Comparison of ENCODE assay signal across 14 cellular contexts in genomic region chr1:190479537-190479936, GRCh38. TPM values are rescaled to one million over a fixed set of nuclear protein-coding genes. Genes with fewer than 3 reads are reported as not detected.
A peak's percentile ranks its signal among the peaks of the same experiment; 100 is the strongest.
DNase-seq lines count a peak whose midpoint lies in the region; ATAC-seq, FAIRE-seq and TF ChIP-seq lines count a peak whose summit lies in the region.
"Had no signal": no experiment of that assay in that cellular context is flagged by ENCODE, and none has a peak within 500 bp of the region (broad histone marks: within the 10 kb centered on the region; RNA-seq: fewer than 3 reads in every experiment).

No MANE protein-coding gene starts in this region.

- H3K23me2 ChIP-seq in H1 (ENCODE audit: low read depth, low read length): peaks cover 12% of the 10 kb centered on the region; the same call in 1 of the 2 replicates

- TF ChIP-seq CTCF in H1 (IDR thresholded peaks at IDR 0.05; ENCODE audit: control extremely low read depth in 1 of 3, insufficient read depth in 1 of 3, low read depth in 1 of 3, low read length in 3 of 3): peak in 1 of 3 experiments; percentile 14; a peak in 1 of 4 replicates
- no peak for TF ChIP-seq CTCF in progenitor cell of endocrine pancreas (IDR thresholded peaks at IDR 0.05; ENCODE audit: unreplicated experiment)
- no peak for TF ChIP-seq CTCF in gastroesophageal sphincter (IDR thresholded peaks at IDR 0.05)

- H4K91ac ChIP-seq in H1 (replicated peaks; ENCODE audit: insufficient read length, low read length): no peak overlapping the region

- peaks cover 25% of the 10 kb centered on the region for H3K4me1 Mint-ChIP-seq in progenitor cell of endocrine pancreas (ENCODE audit: low read depth)

- no peaks in the 10 kb centered on the region for H3K9me3 ChIP-seq in H1 (ENCODE audit: insufficient read depth in 2 of 2, low read depth in 1 of 2, low read length in 1 of 2)
- H3K9me3 ChIP-seq in gastroesophageal sphincter: no peaks in the 10 kb centered on the region
- H3K9me3 ChIP-seq: prostate gland, suprapubic skin had no signal

- H3K4me3 ChIP-seq in H1 (ENCODE audit: extremely low read depth in 1 of 4, insufficient read depth in 2 of 4, low read depth in 3 of 4, low read length in 4 of 4) (peak overlapping the region in 3 of 4 experiments; percentile 85 to 98 (median 89); a peak in 5 of 8 replicates), gastroesophageal sphincter (no peak overlapping the region)

- no peak overlapping the region for H3K14ac ChIP-seq in H1 (ENCODE audit: insufficient read length)

- no peak overlapping the region for H2AK5ac ChIP-seq in H1 (ENCODE audit: low read depth, low read length)

- TF ChIP-seq RAD21 in H1 (IDR thresholded peaks at IDR 0.05 in 1 of 2, conservative IDR thresholded peaks at IDR 0.05 in 1 of 2; ENCODE audit: low read depth in 2 of 2, low read length in 2 of 2): peak; percentile 30 to 44

- DNase-seq in NCI-H2081 (lab: John Stamatoyannopoulos, UW): peak; percentile 42 to 63
- no peak for DNase-seq in NCI-H2081 treated with DMSO at 0.1 percent for 48 hours (lab: John Stamatoyannopoulos, UW)
- peak; percentile 85 for DNase-seq in NCI-H69 (lab: John Stamatoyannopoulos, UW)
- no peak for DNase-seq in H1 (ENCODE audit: low read depth in 1 of 2, low spot score in 2 of 2)
- no peak for DNase-seq in progenitor cell of endocrine pancreas (ENCODE audit: low spot score, unreplicated experiment)
- DNase-seq: NCI-H187, Right ventricle myocardium superior had no signal

- no peak overlapping the region for H2BK12ac ChIP-seq in H1 (ENCODE audit: low read depth, low read length)

- H4K20me1 ChIP-seq in H1 (replicated peaks in 1 of 2; ENCODE audit: control insufficient read depth in 1 of 2, insufficient read depth in 2 of 2, low read length in 2 of 2): no peaks in the 10 kb centered on the region

- H3K27me3 ChIP-seq in H1 (replicated peaks in 1 of 4; ENCODE audit: control insufficient read depth in 3 of 4, extremely low read depth in 1 of 4, insufficient read depth in 3 of 4, low read length in 3 of 4): peaks cover 10 to 33% (median 20%) of the 10 kb centered on the region in 4 experiments
- H3K27me3 ChIP-seq in gastroesophageal sphincter: peaks cover 22% of the 10 kb centered on the region

- H3K4me3 Mint-ChIP-seq in progenitor cell of endocrine pancreas (ENCODE audit: low read depth): peak overlapping the region; percentile 76
- H3K4me3 Mint-ChIP-seq: activated T-helper 1 cell treated with anti-CD3 and anti-CD28 coated beads, Interleukin-12 subunit alpha, Interleukin-12 subunit beta, Interleukin-2, Interleukin-4 antibody, amounts not matched to agents 30 ng/mL and 10 ng/mL and 1 ng/mL, durations not matched to agents 14 hours and 24 hours and 36 hours had no signal

- peak overlapping the region; percentile 81 to 100; a peak in 3 of 4 replicates for H3K4me2 ChIP-seq in H1 (ENCODE audit: insufficient read depth in 1 of 2, low read depth in 2 of 2, low read length in 2 of 2)

- H3K79me1 ChIP-seq in H1 (ENCODE audit: low read depth, low read length): no peaks in the 10 kb centered on the region

- no peak overlapping the region for H2BK20ac ChIP-seq in H1 (ENCODE audit: low read length)

- no peak overlapping the region for H2BK5ac ChIP-seq in H1 (ENCODE audit: low read depth, low read length)

- TF ChIP-seq EP300 in H1 (IDR thresholded peaks at IDR 0.05; ENCODE audit: borderline replicate concordance in 1 of 2, low read depth in 2 of 2, low read length in 2 of 2): no peak
- TF ChIP-seq EP300 in gastroesophageal sphincter (IDR thresholded peaks at IDR 0.05): no peak

- H3K27ac ChIP-seq in H1 (ENCODE audit: low read depth, low read length) (no peak overlapping the region), gastroesophageal sphincter (no peak overlapping the region)
- H3K27ac ChIP-seq: suprapubic skin had no signal

- H2BK120ac ChIP-seq in H1 (replicated peaks; ENCODE audit: low read depth, low read length): no peak overlapping the region

- H3K4ac ChIP-seq in H1 (replicated peaks; ENCODE audit: insufficient read length, low read depth, low read length): no peak overlapping the region

- no peaks in the 10 kb centered on the region for H3K36me3 Mint-ChIP-seq in progenitor cell of endocrine pancreas (ENCODE audit: insufficient read depth)

- H3K27me3 Mint-ChIP-seq in progenitor cell of endocrine pancreas: peaks cover 55% of the 10 kb centered on the region

- POLR2A ChIA-PET in H1 (lab: Charles Lee; ENCODE audit: partially characterized antibody): interaction anchor here (0.5 kb wide), 1 partner anchor 1074 kb away, joined by 3 read pairs; no protein-coding TSS in a partner anchor

- no peaks in the 10 kb centered on the region for H3K9me3 Mint-ChIP-seq in progenitor cell of endocrine pancreas (ENCODE audit: low read depth)
- H3K9me3 Mint-ChIP-seq: activated T-helper 1 cell treated with anti-CD3 and anti-CD28 coated beads, Interleukin-12 subunit alpha, Interleukin-12 subunit beta, Interleukin-2, Interleukin-4 antibody, amounts not matched to agents 30 ng/mL and 10 ng/mL and 1 ng/mL, durations not matched to agents 14 hours and 24 hours and 36 hours had no signal

- no peak overlapping the region for H3K18ac ChIP-seq in H1 (ENCODE audit: extremely low read depth, low read length)

- H3K9ac ChIP-seq in H1 (replicated peaks in 1 of 4; ENCODE audit: extremely low read depth in 1 of 4, low read depth in 3 of 4, low read length in 3 of 4): peak overlapping the region in 1 of 4 experiments; percentile 34; a peak in 1 of 7 replicates

- H3K23ac ChIP-seq in H1 (ENCODE audit: insufficient read length): no peak overlapping the region

- no peak overlapping the region for H2AFZ ChIP-seq in H1 (ENCODE audit: low read length)

- TF ChIP-seq POLR2A in H1 (IDR thresholded peaks at IDR 0.05; ENCODE audit: control extremely low read depth in 1 of 2, low read depth in 2 of 2, low read length in 2 of 2): no peak
- no peak for TF ChIP-seq POLR2A in gastroesophageal sphincter (IDR thresholded peaks at IDR 0.05)

- H3K79me2 ChIP-seq in H1 (ENCODE audit: control insufficient read depth in 1 of 2, insufficient read depth in 2 of 2, low read length in 2 of 2): no peaks in the 10 kb centered on the region

- H3K27ac Mint-ChIP-seq in progenitor cell of endocrine pancreas: no peak overlapping the region
- H3K27ac Mint-ChIP-seq: activated T-helper 1 cell treated with anti-CD3 and anti-CD28 coated beads, Interleukin-12 subunit alpha, Interleukin-12 subunit beta, Interleukin-2, Interleukin-4 antibody, amounts not matched to agents 30 ng/mL and 10 ng/mL and 1 ng/mL, durations not matched to agents 14 hours and 24 hours and 36 hours had no signal

- no peak overlapping the region for H4K8ac ChIP-seq in H1 (ENCODE audit: extremely low read depth, insufficient read depth, low read length)

- H3K56ac ChIP-seq in H1 (replicated peaks; ENCODE audit: insufficient read length, low read depth, low read length): no peak overlapping the region

- FAIRE-seq in H1 (lab: Jason Lieb, UNC): peak; percentile 65
- FAIRE-seq: bronchial epithelial cell had no signal

- 33% methylated on average over 4 of the region's 4 CpGs; no CpG with 5 or more reads in 1 of the 2 experiments for WGBS in H1 (ENCODE audit: extremely low coverage in 1 of 2, insufficient coverage in 1 of 2, insufficient read length in 1 of 2, insufficient replicate concordance in 2 of 2, low coverage in 1 of 2, low lambda C conversion rate in 2 of 2, missing lambda C conversion rate in 1 of 2), 2 experiments
- 59 to 67% methylated on average over 3 to 4 of the region's 4 CpGs for whole genome bisulfite sequencing in gastroesophageal sphincter (ENCODE audit: low coverage in 1 of 2), 2 donors

- H3K36me3 ChIP-seq in H1 (ENCODE audit: control insufficient read depth in 2 of 4, insufficient read depth in 4 of 4, low read length in 3 of 4) (no peaks in the 10 kb centered on the region), gastroesophageal sphincter (no peaks in the 10 kb centered on the region)
- H3K36me3 ChIP-seq: prostate gland, suprapubic skin had no signal

- H3K4me1 ChIP-seq in H1 (replicated peaks in 1 of 4; ENCODE audit: control insufficient read depth in 3 of 4, insufficient read depth in 4 of 4, low read length in 3 of 4) (peaks cover 2 to 11% (median 3%) of the 10 kb centered on the region in 4 experiments; a peak in 4 of 7 replicates), gastroesophageal sphincter (peaks cover 0 to 36% (median 0%) of the 10 kb centered on the region in 3 donors)
- H3K4me1 ChIP-seq: prostate gland had no signal

- ATAC-seq in GM21447 (IDR thresholded peaks at IDR 0.05; ENCODE audit: unreplicated experiment): no peak
- no peak for ATAC-seq in GM19467 (IDR thresholded peaks at IDR 0.05; ENCODE audit: unreplicated experiment)
- no peak for ATAC-seq in gastroesophageal sphincter

- no peak overlapping the region for H4K5ac ChIP-seq in H1 (ENCODE audit: insufficient read length, low read depth, low read length)

- CTCF ChIA-PET in H1 (lab: Charles Lee; ENCODE audit: partially characterized antibody): interaction anchor here (1.0 to 1.2 kb wide), 2 partner anchors 8 to 21 kb away, joined by 3 read pairs; no protein-coding TSS in a partner anchor

- no peak overlapping the region for H2BK15ac ChIP-seq in H1 (ENCODE audit: low read length)

TF ChIP-seq in H1, 55 proteins besides CTCF, POLR2A, EP300 and RAD21 (continues in another document):
- TF ChIP-seq SUZ12 (IDR thresholded peaks at IDR 0.05; ENCODE audit: low read length): no peak
- TF ChIP-seq CTBP2 (IDR thresholded peaks at IDR 0.05; ENCODE audit: borderline replicate concordance, insufficient read depth, insufficient read length, low read length): no peak
- no peak for TF ChIP-seq GTF2F1 (IDR thresholded peaks at IDR 0.05; ENCODE audit: borderline replicate concordance, low read depth, low read length)
- TF ChIP-seq GABPA (IDR thresholded peaks at IDR 0.05; ENCODE audit: borderline replicate concordance, insufficient read depth, low read length): no peak
- TF ChIP-seq SIN3A (conservative IDR thresholded peaks at IDR 0.05 in 1 of 2, IDR thresholded peaks at IDR 0.05 in 1 of 2; ENCODE audit: low read depth in 1 of 2, low read length in 2 of 2): no peak
- no peak for TF ChIP-seq CBX5 (IDR thresholded peaks at IDR 0.05; ENCODE audit: low read depth, low read length)

RNA-seq across cellular contexts. Expression of gene BRINP3, which starts 1.9 kb away (rescaled TPM):
- total RNA-seq in H1 (2021; fragmentation: NEBNext Ultra II Directional; extraction: Animal tissue kit (Norgen Biotek cat#: 25700)): 0.36 TPM in 1 of 2 replicates, not detected in the other
- polyA plus RNA-seq in H1 (2011; rRNA removed): 0.09 TPM in 1 of 2 replicates, not detected in the other
- polyA plus RNA-seq in H1 (2011; cell fraction: cytosol; rRNA removed): not detected
- not detected for polyA plus RNA-seq in H1 (2011; cell fraction: nucleus; rRNA removed)
- not detected in 4 replicates for polyA plus RNA-seq in H1 (2012, experiment 1 of 2)
- polyA plus RNA-seq in H1 (2012, experiment 2 of 2): 0.59 TPM
- not detected for polyA plus RNA-seq in H1 (2013, experiment 1 of 2)
- not detected for polyA plus RNA-seq in H1 (2013, experiment 2 of 2)
- 0.28 TPM in 1 of 2 replicates, not detected in the other for polyA minus RNA-seq in H1 (2011; rRNA and poly(A)+ RNA removed)
- polyA minus RNA-seq in H1 (2011; cell fraction: cytosol; rRNA and poly(A)+ RNA removed): not detected
- polyA minus RNA-seq in H1 (2011; cell fraction: nucleus; rRNA and poly(A)+ RNA removed): not detected
- total RNA-seq in progenitor cell of endocrine pancreas (0.11 TPM in 1 of 2 replicates, not detected in the other), gastroesophageal sphincter (10 to 100 TPM in 3 of 4 donors, 1 to 10 TPM in 1; 6.7 to 24.7 (median 12.0) TPM)
- total RNA-seq: activated T-helper 1 cell treated with anti-CD3 and anti-CD28 coated beads, Interleukin-12 subunit alpha, Interleukin-12 subunit beta, Interleukin-2, Interleukin-4 antibody, amounts not matched to agents 30 ng/mL and 10 ng/mL and 1 ng/mL, durations not matched to agents 14 hours and 24 hours and 36 hours; bronchial epithelial cell had no signal

Comparison
In these comparisons a context has a peak if more than half of its experiments do, and no peak if none do; other contexts are left out.
1. DNase-seq: peak in NCI-H2081 (2 of 2) and NCI-H69 (single experiment); none in NCI-H2081 treated with DMSO at 0.1 percent for 48 hours (single experiment), H1 (0 of 2) and progenitor cell of endocrine pancreas (single experiment).
2. H3K4me3 ChIP-seq: peak in H1 (3 of 4); none in gastroesophageal sphincter (0 of 2).